ENCODE assay signal across 8 cellular contexts in genomic region chr10:133378251-133379096, GRCh38. TPM values are rescaled to one million over a fixed set of nuclear protein-coding genes. Genes with fewer than 3 reads are reported as not detected.
DNase-seq lines count a peak whose midpoint lies in the region; ATAC-seq and TF ChIP-seq lines count a peak whose summit lies in the region.

No MANE protein-coding gene starts in this region.

- no peak overlapping the region for H3K27ac Mint-ChIP-seq in activated T-cell treated with anti-CD3 and anti-CD28 coated beads, Interleukin-2, amount 50 U/mL, for 72 hours

- TF ChIP-seq CTCF in esophagus squamous epithelium (IDR thresholded peaks at IDR 0.05), result no peak

- peak overlapping the region; percentile 81 to 88 for H3K4me3 Mint-ChIP-seq in activated T-cell treated with anti-CD3 and anti-CD28 coated beads, Interleukin-2, amount 50 U/mL, for 72 hours

- peak in 1 of 4 donors; percentile 17 for TF ChIP-seq POLR2A in esophagus squamous epithelium (IDR thresholded peaks at IDR 0.05)

- H3K9me3 ChIP-seq in esophagus squamous epithelium, result no peaks in the 10 kb centered on the region
- H3K9me3 ChIP-seq in mucosa of rectum (ENCODE audit: control insufficient read depth in 2 of 2, low read length in 2 of 2), result no peaks in the 10 kb centered on the region

- H3K9ac ChIP-seq in mucosa of rectum (ENCODE audit: low read depth in 1 of 2, low read length in 2 of 2), result peak overlapping the region; percentile 70 to 80

- intact Hi-C loops in esophagus squamous epithelium (cut with DNase I), result no loop called here

- no peaks in the 10 kb centered on the region for H3K9me3 Mint-ChIP-seq in activated T-cell treated with anti-CD3 and anti-CD28 coated beads, Interleukin-2, amount 50 U/mL, for 72 hours

- peak overlapping the region; percentile 67 to 98 (median 82) for H3K4me3 ChIP-seq in esophagus squamous epithelium
- H3K4me3 ChIP-seq in mucosa of rectum (ENCODE audit: low read length in 2 of 2), result peak overlapping the region; percentile 74 to 82

- no peaks in the 10 kb centered on the region for H3K27me3 Mint-ChIP-seq in activated T-cell treated with anti-CD3 and anti-CD28 coated beads, Interleukin-2, amount 50 U/mL, for 72 hours (ENCODE audit: low read depth)

- H3K27ac ChIP-seq in esophagus squamous epithelium, result peak overlapping the region; percentile 87 to 94 (median 94)
- peak overlapping the region; percentile 76 to 86 for H3K27ac ChIP-seq in mucosa of rectum (ENCODE audit: low read depth in 2 of 2, low read length in 2 of 2)

- WGBS in esophagus squamous epithelium, 2 donors, result 0% methylated on average over 3 of the region's 90 CpGs

- H3K4me1 ChIP-seq in esophagus squamous epithelium (peaks cover 18 to 44% (median 31%) of the 10 kb centered on the region in 3 donors), mucosa of rectum (ENCODE audit: control insufficient read depth in 2 of 2, insufficient read depth in 2 of 2, low read length in 2 of 2) (peaks cover 20 to 22% of the 10 kb centered on the region in 2 donors)

- peaks cover 6% of the 10 kb centered on the region for H3K4me1 Mint-ChIP-seq in activated T-cell treated with anti-CD3 and anti-CD28 coated beads, Interleukin-2, amount 50 U/mL, for 72 hours (ENCODE audit: low read depth)

- H3K36me3 Mint-ChIP-seq in activated T-cell treated with anti-CD3 and anti-CD28 coated beads, Interleukin-2, amount 50 U/mL, for 72 hours (ENCODE audit: insufficient read depth in 2 of 2), result no peaks in the 10 kb centered on the region

- DNase-seq in SHP77 (lab: John Stamatoyannopoulos, UW) (peak; percentile 48 to 75), SHP77 treated with DMSO at 0.1 percent for 48 hours (lab: John Stamatoyannopoulos, UW) (no peak), NCI-H69 (lab: John Stamatoyannopoulos, UW) (peak; percentile 46), esophagus squamous epithelium (lab: John Stamatoyannopoulos, UW) (no peak), superior temporal gyrus (ENCODE audit: extremely low spot score) (peak; percentile 77)
- peak; percentile 64 to 65 for DNase-seq in activated T-cell treated with anti-CD3 and anti-CD28 coated beads, Interleukin-2, amount 50 U/mL, for 72 hours

- ATAC-seq in HG02870 (IDR thresholded peaks at IDR 0.05; ENCODE audit: unreplicated experiment), result peak; percentile 31
- ATAC-seq in activated T-cell treated with anti-CD3 and anti-CD28 coated beads, Interleukin-2, amount 50 U/mL, for 72 hours (replicated peaks in 1 of 2), result peak; percentile 69 to 77

- no peaks in the 10 kb centered on the region for H3K27me3 ChIP-seq in esophagus squamous epithelium
- no peaks in the 10 kb centered on the region for H3K27me3 ChIP-seq in mucosa of rectum (ENCODE audit: control insufficient read depth in 2 of 2, insufficient read depth in 2 of 2, low read length in 2 of 2)

- H3K36me3 ChIP-seq in esophagus squamous epithelium (peaks cover 0 to 25% (median 0%) of the 10 kb centered on the region in 3 donors), mucosa of rectum (ENCODE audit: control insufficient read depth in 2 of 2, insufficient read depth in 2 of 2, low read length in 2 of 2) (peaks cover 0 to 2% of the 10 kb centered on the region in 2 donors)

RNA-seq across cellular contexts. Expression of gene PAOX, which starts 0.6 kb away (rescaled TPM):
- 10 to 100 TPM; 12.4 to 13.8 TPM for total RNA-seq in activated T-cell treated with anti-CD3 and anti-CD28 coated beads, Interleukin-2, amount 50 U/mL, for 72 hours
- total RNA-seq in esophagus squamous epithelium, result 10 to 100 TPM; 11.5 to 16.6 (median 15.9) TPM

RNA-seq across cellular contexts. Expression of gene ECHS1, which starts 5.3 kb away (rescaled TPM):
- 10 to 100 TPM; 47.2 to 53.1 TPM for total RNA-seq in activated T-cell treated with anti-CD3 and anti-CD28 coated beads, Interleukin-2, amount 50 U/mL, for 72 hours
- 100 to 1,000 TPM in 2 of 4 donors, 10 to 100 TPM in 2; 75.0 to 115 (median 99.2) TPM for total RNA-seq in esophagus squamous epithelium

RNA-seq across cellular contexts. Expression of gene MTG1, which starts 15.5 kb away (rescaled TPM):
- total RNA-seq in activated T-cell treated with anti-CD3 and anti-CD28 coated beads, Interleukin-2, amount 50 U/mL, for 72 hours, result 10 to 100 TPM; 58.0 to 67.2 TPM
- total RNA-seq in esophagus squamous epithelium, result 10 to 100 TPM; 24.6 to 32.8 (median 27.1) TPM

RNA-seq across cellular contexts. Expression of gene FUOM, which starts 20.7 kb away (rescaled TPM):
- total RNA-seq in activated T-cell treated with anti-CD3 and anti-CD28 coated beads, Interleukin-2, amount 50 U/mL, for 72 hours, result 10 to 100 TPM; 14.9 to 17.1 TPM
- total RNA-seq in esophagus squamous epithelium, result 10 to 100 TPM in 2 of 4 donors, 1 to 10 TPM in 2; 6.7 to 17.7 (median 12.5) TPM

RNA-seq across cellular contexts. Expression of gene PRAP1, which starts 31.3 kb away (rescaled TPM):
- total RNA-seq in activated T-cell treated with anti-CD3 and anti-CD28 coated beads, Interleukin-2, amount 50 U/mL, for 72 hours, result not detected
- not detected for total RNA-seq in esophagus squamous epithelium

Comparison
In these comparisons a context has a peak if more than half of its experiments do, and no peak if none do; other contexts are left out.
1. DNase-seq: peak in SHP77 (2 of 2), NCI-H69 (single experiment), activated T-cell treated with anti-CD3 and anti-CD28 coated beads, Interleukin-2, amount 50 U/mL, for 72 hours (2 of 2) and superior temporal gyrus (single experiment); none in SHP77 treated with DMSO at 0.1 percent for 48 hours (single experiment) and esophagus squamous epithelium (single experiment).